ENCODE assay signal across 1 cellular context in genomic region chr17:44186307-44187130, GRCh38.
TF ChIP-seq lines count a peak whose summit lies in the region.

TSS of gene TMUB2 (plus strand) at chr17:44186972. CDS start at chr17:44187709, 737 bp downstream.

TF ChIP-seq in GM23338, 12 proteins besides CTCF, POLR2A, EP300 and RAD21 (continued from another document):
- TF ChIP-seq ZNF462 (CRISPR knock-in tag; IDR thresholded peaks at IDR 0.05) = no peak
TF ChIP-seq in GM23338: peak in this region for 3.
